In the genomic region with DNA sequence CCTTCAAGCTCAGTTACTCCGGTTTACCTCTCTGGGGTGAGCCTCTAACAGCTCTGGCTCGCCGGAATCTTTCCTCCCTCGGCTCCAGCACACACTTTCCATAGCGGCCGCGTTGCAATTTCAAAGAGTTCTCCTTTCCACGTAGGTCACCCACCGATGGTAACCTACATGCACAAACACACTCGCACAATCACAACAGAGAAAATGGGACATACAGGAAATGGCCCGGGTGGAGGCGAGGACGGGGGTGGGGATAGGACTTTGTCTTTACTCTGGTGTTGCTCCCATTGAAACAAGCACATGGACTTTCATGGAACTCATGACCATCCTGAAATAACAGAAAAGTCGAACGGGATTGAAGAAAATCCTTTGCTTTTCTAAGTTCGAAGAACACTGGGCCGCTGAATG, we compare ENCODE assay signal across 7 cellular contexts. TPM values are rescaled to one million over a fixed set of nuclear protein-coding genes. Genes with fewer than 3 reads are reported as not detected.
DNase-seq lines count a peak whose midpoint lies in the region; ATAC-seq, FAIRE-seq and TF ChIP-seq lines count a peak whose summit lies in the region.

No MANE protein-coding gene starts in this region.

- DNase-seq in GM03348 (ENCODE audit: low spot score) (peak; percentile 36), LNCaP clone FGC (ENCODE audit: low read depth) (no peak), kidney (no peak), middle frontal gyrus (ENCODE audit: extremely low spot score, low spot score) (no peak), H4 (ENCODE audit: low spot score) (no peak)
- peak; percentile 32 for DNase-seq in stimulated activated naive CD8-positive, alpha-beta T cell treated with anti-CD3 and anti-CD28 coated beads, Interleukin-15, Interleukin-2, amounts not matched to agents 100 U/mL and 50 U/mL, for 24 hours

- no peaks in the 10 kb centered on the region for H3K36me3 ChIP-seq in kidney (ENCODE audit: control insufficient read depth in 1 of 2, insufficient read depth in 2 of 2, low read length in 2 of 2)

- ATAC-seq in stimulated activated naive CD8-positive, alpha-beta T cell treated with anti-CD3 and anti-CD28 coated beads, Interleukin-15, Interleukin-2, amounts not matched to agents 100 U/mL and 50 U/mL, for 24 hours: peak; percentile 14

- peak overlapping the region; percentile 54 for H3K4me3 ChIP-seq in LNCaP clone FGC (ENCODE audit: low read depth, low read length)
- peak overlapping the region; percentile 46 to 69 for H3K4me3 ChIP-seq in kidney (ENCODE audit: low read length in 2 of 2)

- no peak for FAIRE-seq in kidney (lab: Jason Lieb, UNC)

- peak overlapping the region in 1 of 2 donors; percentile 58 for H3K9ac ChIP-seq in kidney (ENCODE audit: low read length in 2 of 2)

- peak overlapping the region; percentile 68 for H3K27ac ChIP-seq in angular gyrus (ENCODE audit: low read depth, low read length)
- peak overlapping the region in 1 of 2 donors; percentile 76 for H3K27ac ChIP-seq in kidney (ENCODE audit: low read depth in 2 of 2, low read length in 2 of 2)

- H3K9me3 ChIP-seq in kidney (ENCODE audit: control insufficient read depth in 1 of 2, low read length in 2 of 2): no peaks in the 10 kb centered on the region

- TF ChIP-seq CTCF in LNCaP clone FGC (IDR thresholded peaks at IDR 0.05; ENCODE audit: control insufficient read depth, extremely low read depth, insufficient read depth) (no peak), kidney (IDR thresholded peaks at IDR 0.05; ENCODE audit: borderline replicate concordance, extremely low read depth, insufficient read depth) (no peak)

- peaks cover 0 to 12% of the 10 kb centered on the region in 2 donors for H3K4me1 ChIP-seq in kidney (ENCODE audit: control insufficient read depth in 1 of 2, insufficient read depth in 1 of 2, low read depth in 1 of 2, low read length in 2 of 2)

- intact Hi-C loops in kidney (cut with DNase I): no loop called here

RNA-seq across cellular contexts. Expression of gene LHFPL2, which starts 1.2 kb away (rescaled TPM):
- 12.6 TPM for total RNA-seq in kidney
- 1.8 TPM for polyA plus RNA-seq in kidney (ENCODE audit: insufficient read depth, low read depth, low replicate concordance)
- 22.2 and 24.6 TPM in 2 replicates for total RNA-seq in H4 (2014; rRNA removed; shearing (Covaris generic))

Comparison
In these comparisons a context has a peak if more than half of its experiments do, and no peak if none do; other contexts are left out.
1. DNase-seq: peak in GM03348 (single experiment) and stimulated activated naive CD8-positive, alpha-beta T cell treated with anti-CD3 and anti-CD28 coated beads, Interleukin-15, Interleukin-2, amounts not matched to agents 100 U/mL and 50 U/mL, for 24 hours (single experiment); none in LNCaP clone FGC (single experiment), kidney (single experiment), middle frontal gyrus (single experiment) and H4 (single experiment).